Comparison of ENCODE assay signal across 20 cellular contexts in genomic region chr6:36336779-36337194, GRCh38. TPM values are rescaled to one million over a fixed set of nuclear protein-coding genes. Genes with fewer than 3 reads are reported as not detected.
DNase-seq lines count a peak whose midpoint lies in the region; ATAC-seq and TF ChIP-seq lines count a peak whose summit lies in the region.
"Had no signal": no experiment of that assay in that cellular context is flagged by ENCODE, and none has a peak within 500 bp of the region (broad histone marks: within the 10 kb centered on the region; RNA-seq: fewer than 3 reads in every experiment).

TSS of gene BNIP5 (minus strand) at chr6:36336888. CDS start at chr6:36330690, 6,198 bp downstream.

- H3K27me3 ChIP-seq in transverse colon, result no peaks in the 10 kb centered on the region

- H3K4me1 Mint-ChIP-seq in activated naive CD4-positive, alpha-beta T cell treated with anti-CD3 and anti-CD28 coated beads for 36 hours (ENCODE audit: low read depth), result peaks cover 11% of the 10 kb centered on the region
- H3K4me1 Mint-ChIP-seq in activated naive CD4-positive, alpha-beta T cell treated with anti-CD3 and anti-CD28 coated beads, Interleukin-2, amount 10 ng/mL, durations not matched to agents 7 days and 5 days, result peaks cover 10% of the 10 kb centered on the region

- H3K36me3 ChIP-seq in transverse colon, result no peaks in the 10 kb centered on the region

- H3K9me3 Mint-ChIP-seq in activated naive CD4-positive, alpha-beta T cell treated with anti-CD3 and anti-CD28 coated beads for 36 hours, result no peaks in the 10 kb centered on the region
- H3K9me3 Mint-ChIP-seq in activated naive CD4-positive, alpha-beta T cell treated with anti-CD3 and anti-CD28 coated beads, Interleukin-2, amount 10 ng/mL, durations not matched to agents 7 days and 5 days, result no peaks in the 10 kb centered on the region

- H3K4me3 Mint-ChIP-seq in activated naive CD4-positive, alpha-beta T cell treated with anti-CD3 and anti-CD28 coated beads for 36 hours, result no peak within 1 kb of the TSS
- H3K4me3 Mint-ChIP-seq in activated naive CD4-positive, alpha-beta T cell treated with anti-CD3 and anti-CD28 coated beads, Interleukin-2, amount 10 ng/mL, durations not matched to agents 7 days and 5 days, result no peak within 1 kb of the TSS

- intact Hi-C loops in activated naive CD4-positive, alpha-beta T cell treated with anti-CD3 and anti-CD28 coated beads for 36 hours (cut with micrococcal nuclease), result no loop called here
- intact Hi-C loops in left colon (cut with DNase I, micrococcal nuclease), result no loop called here
- intact Hi-C loops in transverse colon (cut with DNase I; ENCODE audit: low total_unique reads), result no loop called here

- DNase-seq in activated naive CD4-positive, alpha-beta T cell treated with anti-CD3 and anti-CD28 coated beads for 36 hours, result peak; percentile 21
- no peak for DNase-seq in activated naive CD4-positive, alpha-beta T cell treated with anti-CD3 and anti-CD28 coated beads, Interleukin-2, amount 10 ng/mL, durations not matched to agents 7 days and 5 days
- DNase-seq in RPMI8226 (peak; percentile 48), left colon (peak; percentile 69 to 88), transverse colon (peak; percentile 77), SK-N-DZ (ENCODE audit: low spot score) (no peak), NCI-H1105 treated with DMSO at 0.1 percent for 48 hours (lab: John Stamatoyannopoulos, UW) (no peak)
- DNase-seq: activated naive CD4-positive, alpha-beta T cell; DMS 273 treated with DMSO at 0.1 percent for 48 hours; foreskin fibroblast; NCI-H2029; NCI-H526 treated with DMSO at 0.1 percent for 48 hours; stimulated activated CD4-positive, alpha-beta T cell treated with anti-CD3 and anti-CD28 coated beads, Interleukin-4, amount 100 ng/mL, for 24 hours had no signal

- peak; percentile 63 for ATAC-seq in left colon
- ATAC-seq in GM19395 (IDR thresholded peaks at IDR 0.05; ENCODE audit: unreplicated experiment), result no peak
- ATAC-seq: sciatic nerve had no signal

- H3K36me3 Mint-ChIP-seq in activated naive CD4-positive, alpha-beta T cell treated with anti-CD3 and anti-CD28 coated beads for 36 hours (ENCODE audit: low read depth), result no peaks in the 10 kb centered on the region
- no peaks in the 10 kb centered on the region for H3K36me3 Mint-ChIP-seq in activated naive CD4-positive, alpha-beta T cell treated with anti-CD3 and anti-CD28 coated beads, Interleukin-2, amount 10 ng/mL, durations not matched to agents 7 days and 5 days

- peak within 1 kb of the TSS; percentile 83 to 90 (median 84) for H3K27ac ChIP-seq in transverse colon

- H3K4me1 ChIP-seq in transverse colon, result peaks cover 12 to 59% (median 32%) of the 10 kb centered on the region in 4 donors

- H3K9me3 ChIP-seq in transverse colon, result no peaks in the 10 kb centered on the region

- peak within 1 kb of the TSS; percentile 8 for H3K27ac Mint-ChIP-seq in activated naive CD4-positive, alpha-beta T cell treated with anti-CD3 and anti-CD28 coated beads for 36 hours
- no peak within 1 kb of the TSS for H3K27ac Mint-ChIP-seq in activated naive CD4-positive, alpha-beta T cell treated with anti-CD3 and anti-CD28 coated beads, Interleukin-2, amount 10 ng/mL, durations not matched to agents 7 days and 5 days

- TF ChIP-seq POLR2A in transverse colon (IDR thresholded peaks at IDR 0.05), result peak; percentile 88

- H3K27me3 Mint-ChIP-seq in activated naive CD4-positive, alpha-beta T cell treated with anti-CD3 and anti-CD28 coated beads for 36 hours (ENCODE audit: low read depth), result peaks cover 31% of the 10 kb centered on the region
- peaks cover 70% of the 10 kb centered on the region for H3K27me3 Mint-ChIP-seq in activated naive CD4-positive, alpha-beta T cell treated with anti-CD3 and anti-CD28 coated beads, Interleukin-2, amount 10 ng/mL, durations not matched to agents 7 days and 5 days

- in situ Hi-C loops in transverse colon (cut with MboI; ENCODE audit: low pct_ligation_motif_present in 1 of 4, low pct_unique_long_range_greater_than_20kb in 1 of 4, low sequenced_read_pairs in 3 of 4), result no loop called here

- WGBS in transverse colon (ENCODE audit: low coverage in 1 of 2), 2 donors, result 50% methylated on average over 2 of the region's 2 CpGs; no CpG with 5 or more reads in 1 of the 2 donors

- no peak for TF ChIP-seq EP300 in transverse colon (IDR thresholded peaks at IDR 0.05; ENCODE audit: low read depth)

- no peak for TF ChIP-seq CTCF in transverse colon (IDR thresholded peaks at IDR 0.05)

- peak within 1 kb of the TSS in 2 of 4 donors; percentile 9 to 38 for H3K4me3 ChIP-seq in transverse colon

- CTCF ChIA-PET in activated naive CD4-positive, alpha-beta T cell treated with anti-CD3 and anti-CD28 coated beads for 36 hours (lab: Charles Lee), result interaction anchor here (1.1 kb wide), 1 partner anchor 21 kb away, joined by 3 read pairs; no protein-coding TSS in a partner anchor
- CTCF ChIA-PET in activated naive CD4-positive, alpha-beta T cell treated with anti-CD3 and anti-CD28 coated beads, Interleukin-2, amount 10 ng/mL, durations not matched to agents 7 days and 5 days (lab: Charles Lee), result no interaction called here

RNA-seq across cellular contexts. Expression of gene BNIP5, which starts in this region (rescaled TPM):
- total RNA-seq in activated naive CD4-positive, alpha-beta T cell treated with anti-CD3 and anti-CD28 coated beads for 36 hours, result not detected
- 10 to 100 TPM; 11.4 to 14.4 TPM for total RNA-seq in left colon
- 10 to 100 TPM in 3 of 4 donors, 1 to 10 TPM in 1; 6.0 to 23.6 (median 14.1) TPM for total RNA-seq in transverse colon
- 0.84 and 0.87 TPM in 2 replicates for polyA plus RNA-seq in SK-N-DZ (2014; cell fraction: cytosol; rRNA removed)
- polyA plus RNA-seq in SK-N-DZ (2014; cell fraction: nucleus; rRNA removed), result 0.09 and 0.62 TPM in 2 replicates
- total RNA-seq: activated CD8-positive, alpha-beta memory T cell treated with anti-CD3 and anti-CD28 coated beads for 36 hours; bronchial epithelial cell; lower leg skin; RPMI7951; sciatic nerve had no signal
- polyA plus RNA-seq: AG04450 had no signal

Comparison
In these comparisons a context has a peak if more than half of its experiments do, and no peak if none do; other contexts are left out.
1. RNA of gene BNIP5 (total RNA-seq): 6.0 to 23.6 TPM in transverse colon and 11.4 to 14.4 TPM in left colon; not detected in activated naive CD4-positive, alpha-beta T cell treated with anti-CD3 and anti-CD28 coated beads for 36 hours; every median in the first group is over 4 times any median in the second.
2. Peak in DNase-seq in activated naive CD4-positive, alpha-beta T cell treated with anti-CD3 and anti-CD28 coated beads for 36 hours; RNA of the gene not detected or under 1 TPM.
3. DNase-seq: peak in RPMI8226 (single experiment), left colon (2 of 2) and transverse colon (single experiment); none in activated naive CD4-positive, alpha-beta T cell treated with anti-CD3 and anti-CD28 coated beads, Interleukin-2, amount 10 ng/mL, durations not matched to agents 7 days and 5 days (single experiment), SK-N-DZ (single experiment) and NCI-H1105 treated with DMSO at 0.1 percent for 48 hours (single experiment).